9 cellular contexts compared by ENCODE assay signal in the genomic region with DNA sequence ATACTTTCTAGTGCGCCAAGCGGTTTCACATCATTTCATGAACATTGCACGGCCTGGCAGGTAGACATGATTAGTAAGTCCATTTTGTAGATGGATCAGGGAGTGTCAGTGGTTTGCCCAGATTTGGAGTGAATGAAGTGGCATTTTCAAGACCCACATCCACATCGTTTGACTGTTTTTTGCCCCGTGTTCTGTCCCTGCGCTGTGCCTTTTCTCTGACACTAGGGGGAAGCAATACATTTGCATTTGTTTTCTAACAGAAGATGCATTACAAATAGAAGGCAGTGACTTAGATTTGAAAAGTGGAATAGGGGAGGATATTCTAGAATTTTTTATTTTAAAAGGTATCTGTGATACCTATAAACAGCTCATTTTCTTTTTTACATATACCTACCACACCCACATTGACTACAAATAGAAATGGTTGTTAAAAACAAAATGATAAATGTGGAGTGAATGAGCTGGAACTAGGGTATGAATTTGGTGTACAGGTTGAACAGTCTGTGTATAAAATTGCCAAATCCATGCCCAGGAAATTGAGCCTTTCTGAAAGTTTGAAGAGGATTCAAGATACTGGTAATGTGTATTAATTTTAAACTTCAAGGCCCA.
A peak's percentile ranks its signal among the peaks of the same experiment; 100 is the strongest.
DNase-seq lines count a peak whose midpoint lies in the region; ATAC-seq, FAIRE-seq and TF ChIP-seq lines count a peak whose summit lies in the region.
"Had no signal": no experiment of that assay in that cellular context is flagged by ENCODE, and none has a peak within 500 bp of the region (broad histone marks: within the 10 kb centered on the region; RNA-seq: fewer than 3 reads in every experiment).

No MANE protein-coding gene starts in this region.

- TF ChIP-seq POLR2A in GM12878 (IDR thresholded peaks at IDR 0.05; ENCODE audit: low read depth, low read length) = no peak

- in situ Hi-C loops in GM12878 (cut with MboI) = loop anchor here (10.0 kb wide), 1 partner anchor 844 kb away; no protein-coding TSS in a partner anchor

- H3K4me2 ChIP-seq in GM12878 (ENCODE audit: control insufficient read depth, insufficient read depth) (no peak overlapping the region), neural cell (ENCODE audit: low read length) (no peak overlapping the region)

- TF ChIP-seq EP300 in GM12878 (IDR thresholded peaks at IDR 0.05; ENCODE audit: borderline replicate concordance in 1 of 2, control insufficient read depth in 1 of 2, low read depth in 2 of 2, low read length in 2 of 2) (no peak), neural cell (conservative IDR thresholded peaks at IDR 0.05; ENCODE audit: poor library complexity, severe bottlenecking) (no peak)

- no peaks in the 10 kb centered on the region for H3K9me2 ChIP-seq in neural cell (ENCODE audit: insufficient read depth, low read length)

- no peaks in the 10 kb centered on the region for H3F3A ChIP-seq in neural cell (ENCODE audit: insufficient read depth, low read length, poor library complexity, severe bottlenecking)

- no TSS peak for BruUV-seq in GM12878 (replicated peaks; lab: Mats Ljungman, UMichigan)

- H3K4me1 ChIP-seq in GM12878 (ENCODE audit: control insufficient read depth, insufficient read depth, low read length) = no peaks in the 10 kb centered on the region
- H3K4me1 ChIP-seq: SJSA1 had no signal

- peak; percentile 26 for DNase-seq in COR-L47 (lab: John Stamatoyannopoulos, UW)
- DNase-seq in NCI-H146 (lab: John Stamatoyannopoulos, UW) = peak; percentile 27
- no peak for DNase-seq in GM12878 (ENCODE audit: low read depth, low spot score)
- no peak for DNase-seq in NCI-H1417 treated with DMSO at 0.1 percent for 48 hours (lab: John Stamatoyannopoulos, UW)

- CTCF ChIA-PET in GM12878 (lab: Yijun Ruan, JAX) = interaction anchor here (0.6 to 1.6 kb wide), 20 partner anchors 9 to 933 kb away, joined by 3 to 16 read pairs (median 3); no protein-coding TSS in a partner anchor

- ATAC-seq in GM18907 (IDR thresholded peaks at IDR 0.05; ENCODE audit: unreplicated experiment) (peak; percentile 63), GM12878 (peak; percentile 68), GM18870 (IDR thresholded peaks at IDR 0.05; ENCODE audit: unreplicated experiment) (no peak), HG03025 (IDR thresholded peaks at IDR 0.05; ENCODE audit: low FRiP score, unreplicated experiment) (no peak)

- no peak overlapping the region for H3K9ac ChIP-seq in GM12878 (ENCODE audit: control insufficient read depth, insufficient read depth, low read length)
- H3K9ac ChIP-seq in neural cell (ENCODE audit: low read length) = no peak overlapping the region

- intact Hi-C loops in GM12878 (cut with micrococcal nuclease; ENCODE audit: unreplicated experiment) = loop anchor here (2.0 kb wide), 1 partner anchor 24 kb away; no protein-coding TSS in a partner anchor

- no peak overlapping the region for H3K27ac ChIP-seq in GM12878 (ENCODE audit: control insufficient read depth, insufficient read depth)
- no peak overlapping the region for H3K27ac ChIP-seq in neural cell (ENCODE audit: low read length)
- H3K27ac ChIP-seq: SJSA1 had no signal

- SMC1A ChIA-PET in GM12878 (lab: Charles Lee; ENCODE audit: uncharacterized antibody, unreplicated experiment) = interaction anchor here (0.7 to 1.4 kb wide), 5 partner anchors 15 to 844 kb away, joined by 3 to 6 read pairs (median 3); no protein-coding TSS in a partner anchor

- WGBS in GM12878 (ENCODE audit: insufficient coverage, insufficient replicate concordance, low lambda C conversion rate, missing lambda C conversion rate) = 73% methylated on average over 6 of the region's 6 CpGs

- H2AFZ ChIP-seq in GM12878 (ENCODE audit: control insufficient read depth, low read depth, low read length) = no peak overlapping the region
- H2AFZ ChIP-seq in neural cell (ENCODE audit: low read depth, low read length) = no peak overlapping the region

- RAD21 ChIA-PET in GM12878 (lab: Charles Lee; ENCODE audit: unreplicated experiment) = interaction anchor here (1.5 kb wide), 1 partner anchor 844 kb away, joined by 5 read pairs; no protein-coding TSS in a partner anchor

- H3K79me2 ChIP-seq in GM12878 (ENCODE audit: control insufficient read depth, insufficient read depth, low read length) = no peaks in the 10 kb centered on the region
- H3K79me2 ChIP-seq in neural cell (replicated peaks; ENCODE audit: insufficient read depth, low read length) = no peaks in the 10 kb centered on the region

- TF ChIP-seq CTCF in GM12878 (IDR thresholded peaks at IDR 0.05 in 2 of 3, conservative IDR thresholded peaks at IDR 0.05 in 1 of 3; ENCODE audit: control insufficient read depth in 2 of 3, extremely low read depth in 1 of 3, insufficient read depth in 1 of 3, low read depth in 3 of 3, low read length in 3 of 3) (peak; percentile 51 to 56 (median 55)), neural cell (IDR thresholded peaks at IDR 0.05; ENCODE audit: poor library complexity, severe bottlenecking) (peak; percentile 65)

- H3K36me3 ChIP-seq in GM12878 (ENCODE audit: control insufficient read depth in 2 of 2, insufficient read depth in 2 of 2, low read length in 1 of 2) = peaks cover 0 to 2% of the 10 kb centered on the region in 2 experiments; a peak in 2 of 4 replicates
- H3K36me3 ChIP-seq in neural cell (ENCODE audit: insufficient read depth, low read length) = no peaks in the 10 kb centered on the region

- H3K4me3 ChIP-seq in GM12878 = no peak overlapping the region
- no peak overlapping the region for H3K4me3 ChIP-seq in neural cell (ENCODE audit: low read length)
- H3K4me3 ChIP-seq: SJSA1 had no signal

- H3K27me3 ChIP-seq in GM12878 (replicated peaks in 1 of 2; ENCODE audit: control insufficient read depth in 2 of 2, insufficient read depth in 2 of 2, low read length in 1 of 2) (no peaks in the 10 kb centered on the region), neural cell (ENCODE audit: insufficient read depth, low read depth, low read length) (no peaks in the 10 kb centered on the region)
- H3K27me3 ChIP-seq: SJSA1 had no signal

- POLR2A ChIA-PET in GM12878 (lab: Charles Lee) = no interaction called here

- FAIRE-seq in GM12878 (lab: Jason Lieb, UNC) = no peak

- TF ChIP-seq RAD21 in GM12878 (IDR thresholded peaks at IDR 0.05; ENCODE audit: insufficient read depth, low read depth, low read length) (peak; percentile 71), neural cell (conservative IDR thresholded peaks at IDR 0.05) (peak; percentile 63)

- H4K20me1 ChIP-seq in GM12878 (ENCODE audit: control insufficient read depth, insufficient read depth) (no peaks in the 10 kb centered on the region), neural cell (ENCODE audit: insufficient read depth) (no peaks in the 10 kb centered on the region)

- H3K9me3 ChIP-seq in GM12878 (replicated peaks; ENCODE audit: control insufficient read depth, insufficient read depth, low read length) = no peaks in the 10 kb centered on the region
- no peaks in the 10 kb centered on the region for H3K9me3 ChIP-seq in neural cell (ENCODE audit: low read length)
- H3K9me3 ChIP-seq: SJSA1 had no signal

TF ChIP-seq in GM12878, 131 proteins besides CTCF, POLR2A, EP300 and RAD21:
- peak; percentile 34; the same call in 1 of the 3 replicates for TF ChIP-seq POU2F2 (IDR thresholded peaks at IDR 0.05; ENCODE audit: borderline replicate concordance, low read depth, low read length)
- TF ChIP-seq SMAD1 (IDR thresholded peaks at IDR 0.05; ENCODE audit: low read depth, partially characterized antibody) = no peak
- TF ChIP-seq CHD2 (IDR thresholded peaks at IDR 0.05; ENCODE audit: borderline replicate concordance, low read depth, low read length) = no peak
- TF ChIP-seq SMC3 (IDR thresholded peaks at IDR 0.05; ENCODE audit: borderline replicate concordance, low read length) = peak; percentile 40; the same call in 1 of the 2 replicates

TF ChIP-seq in neural cell, 6 proteins besides CTCF, POLR2A, EP300 and RAD21:
- no peak for TF ChIP-seq TAF1 (IDR thresholded peaks at IDR 0.05; ENCODE audit: low read depth)
- TF ChIP-seq EZH2 (IDR thresholded peaks at IDR 0.05; ENCODE audit: borderline replicate concordance, insufficient read depth, low read length, poor library complexity, severe bottlenecking) = no peak
- TF ChIP-seq, protein P1, sequence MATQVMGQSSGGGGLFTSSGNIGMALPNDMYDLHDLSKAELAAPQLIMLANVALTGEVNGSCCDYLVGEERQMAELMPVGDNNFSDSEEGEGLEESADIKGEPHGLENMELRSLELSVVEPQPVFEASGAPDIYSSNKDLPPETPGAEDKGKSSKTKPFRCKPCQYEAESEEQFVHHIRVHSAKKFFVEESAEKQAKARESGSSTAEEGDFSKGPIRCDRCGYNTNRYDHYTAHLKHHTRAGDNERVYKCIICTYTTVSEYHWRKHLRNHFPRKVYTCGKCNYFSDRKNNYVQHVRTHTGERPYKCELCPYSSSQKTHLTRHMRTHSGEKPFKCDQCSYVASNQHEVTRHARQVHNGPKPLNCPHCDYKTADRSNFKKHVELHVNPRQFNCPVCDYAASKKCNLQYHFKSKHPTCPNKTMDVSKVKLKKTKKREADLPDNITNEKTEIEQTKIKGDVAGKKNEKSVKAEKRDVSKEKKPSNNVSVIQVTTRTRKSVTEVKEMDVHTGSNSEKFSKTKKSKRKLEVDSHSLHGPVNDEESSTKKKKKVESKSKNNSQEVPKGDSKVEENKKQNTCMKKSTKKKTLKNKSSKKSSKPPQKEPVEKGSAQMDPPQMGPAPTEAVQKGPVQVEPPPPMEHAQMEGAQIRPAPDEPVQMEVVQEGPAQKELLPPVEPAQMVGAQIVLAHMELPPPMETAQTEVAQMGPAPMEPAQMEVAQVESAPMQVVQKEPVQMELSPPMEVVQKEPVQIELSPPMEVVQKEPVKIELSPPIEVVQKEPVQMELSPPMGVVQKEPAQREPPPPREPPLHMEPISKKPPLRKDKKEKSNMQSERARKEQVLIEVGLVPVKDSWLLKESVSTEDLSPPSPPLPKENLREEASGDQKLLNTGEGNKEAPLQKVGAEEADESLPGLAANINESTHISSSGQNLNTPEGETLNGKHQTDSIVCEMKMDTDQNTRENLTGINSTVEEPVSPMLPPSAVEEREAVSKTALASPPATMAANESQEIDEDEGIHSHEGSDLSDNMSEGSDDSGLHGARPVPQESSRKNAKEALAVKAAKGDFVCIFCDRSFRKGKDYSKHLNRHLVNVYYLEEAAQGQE (IDR thresholded peaks at IDR 0.05; ENCODE audit: borderline replicate concordance) = no peak
- peak; percentile 61 for TF ChIP-seq SMC3 (conservative IDR thresholded peaks at IDR 0.05; ENCODE audit: poor library complexity)

Comparison
In these comparisons a context has a peak if more than half of its experiments do, and no peak if none do; other contexts are left out.
1. DNase-seq: peak in COR-L47 (single experiment) and NCI-H146 (single experiment); none in GM12878 (single experiment) and NCI-H1417 treated with DMSO at 0.1 percent for 48 hours (single experiment).
2. ATAC-seq: peak in GM18907 (single experiment) and GM12878 (single experiment); none in GM18870 (single experiment) and HG03025 (single experiment).